Comparison of ENCODE assay signal across 8 cellular contexts in the genomic region with DNA sequence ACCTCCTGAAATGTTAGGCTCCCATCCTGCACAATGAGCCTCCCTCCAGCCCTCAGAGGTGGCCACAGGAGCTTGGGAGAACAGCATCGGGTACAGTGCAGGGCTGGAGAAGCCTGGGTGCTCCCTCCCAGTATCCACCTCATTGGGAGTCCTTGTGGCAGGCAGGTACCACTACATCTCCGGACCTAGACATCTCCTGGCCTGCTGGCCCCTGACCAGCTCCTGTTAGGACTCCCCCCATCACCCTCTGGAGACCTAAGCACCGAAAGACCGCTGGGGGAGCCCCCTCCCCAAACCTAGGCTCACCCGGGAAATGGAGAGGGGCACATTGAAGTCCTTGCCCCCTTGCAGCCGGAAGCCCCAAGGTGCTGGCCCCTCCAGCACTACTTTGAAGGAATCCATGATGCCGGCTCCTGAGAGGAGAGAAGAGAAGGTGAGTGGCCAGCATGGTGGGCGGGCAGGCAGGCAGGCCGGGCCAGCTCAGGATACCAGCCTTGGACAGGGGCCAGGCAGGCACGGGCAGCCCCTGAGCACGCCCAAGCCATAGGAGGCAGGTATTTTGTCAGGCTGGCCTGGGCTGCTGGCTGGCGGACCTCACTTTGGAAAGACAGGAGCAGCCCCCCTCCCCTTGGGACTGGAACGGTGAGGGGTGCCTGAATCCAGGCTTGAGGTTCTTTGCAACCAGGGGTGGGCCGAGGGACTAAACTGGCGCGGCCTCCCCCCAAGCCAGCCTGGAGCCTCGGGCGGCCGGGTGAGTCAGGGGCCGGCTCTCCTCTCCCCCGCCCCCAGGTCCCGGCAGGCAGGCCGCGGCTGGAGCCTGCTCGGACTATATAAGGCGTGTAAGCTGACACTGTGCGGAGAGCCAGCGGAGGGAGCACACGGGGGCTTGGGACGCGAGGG. TPM values are rescaled to one million over a fixed set of nuclear protein-coding genes. Genes with fewer than 3 reads are reported as not detected.
DNase-seq lines count a peak whose midpoint lies in the region; ATAC-seq and TF ChIP-seq lines count a peak whose summit lies in the region.

No MANE protein-coding gene starts in this region.

- DNase-seq in NCI-H748 (lab: John Stamatoyannopoulos, UW; ENCODE audit: unreplicated experiment), result peak; percentile 92
- DNase-seq in NCI-H748 treated with DMSO at 0.1 percent for 48 hours (lab: John Stamatoyannopoulos, UW), result no peak
- no peak for DNase-seq in MM.1S
- DNase-seq in fibroblast of villous mesenchyme (ENCODE audit: low read depth), result peak; percentile 95

- no peak for ATAC-seq in HG03520 (IDR thresholded peaks at IDR 0.05; ENCODE audit: unreplicated experiment)
- ATAC-seq in HG02642 (IDR thresholded peaks at IDR 0.05; ENCODE audit: poor library complexity, unreplicated experiment), result no peak

- H3K36me3 ChIP-seq in MM.1S (replicated peaks; ENCODE audit: insufficient read depth, low read length) (no peaks in the 10 kb centered on the region), neutrophil (peaks cover 51% of the 10 kb centered on the region)

- H3K9me3 ChIP-seq in MM.1S (replicated peaks; ENCODE audit: insufficient read depth, low read length), result no peaks in the 10 kb centered on the region
- H3K9me3 ChIP-seq in neutrophil, result no peaks in the 10 kb centered on the region

- TF ChIP-seq CTCF in MM.1S (IDR thresholded peaks at IDR 0.05; ENCODE audit: low read length) (peak; percentile 22; the same call in 1 of the 2 replicates), WI38 (IDR thresholded peaks at IDR 0.05; ENCODE audit: low read depth, low read length) (peak; percentile 42), fibroblast of villous mesenchyme (IDR thresholded peaks at IDR 0.05; ENCODE audit: insufficient read depth, low read depth, low read length) (peak; percentile 39), neutrophil (IDR thresholded peaks at IDR 0.05) (peak; percentile 43)

- no peak overlapping the region for H3K4me3 ChIP-seq in MM.1S (ENCODE audit: low read length)
- H3K4me3 ChIP-seq in WI38 (ENCODE audit: low read depth, low read length), result peak overlapping the region; percentile 88
- peak overlapping the region; percentile 90 for H3K4me3 ChIP-seq in fibroblast of villous mesenchyme (ENCODE audit: low read depth, low read length)
- peak overlapping the region; percentile 90 to 99 for H3K4me3 ChIP-seq in neutrophil (ENCODE audit: low read depth in 1 of 2, low read length in 1 of 2)

- H3K9me2 ChIP-seq in MM.1S (replicated peaks; ENCODE audit: insufficient read depth, low read length), result no peaks in the 10 kb centered on the region

- H3K27me3 ChIP-seq in MM.1S (replicated peaks; ENCODE audit: insufficient read depth, low read length), result peaks cover 21% of the 10 kb centered on the region
- no peaks in the 10 kb centered on the region for H3K27me3 ChIP-seq in neutrophil

- H3K27ac ChIP-seq in MM.1S (ENCODE audit: low read length) (no peak overlapping the region), neutrophil (peak overlapping the region; percentile 99)

- no peaks in the 10 kb centered on the region for H3F3A ChIP-seq in MM.1S (ENCODE audit: insufficient read depth, low read length)

- peak overlapping the region; percentile 27; the same call in 1 of the 2 replicates for H3K4me2 ChIP-seq in MM.1S (ENCODE audit: low read depth, low read length)

- H2AFZ ChIP-seq in MM.1S (ENCODE audit: low read length), result no peak overlapping the region

- no peaks in the 10 kb centered on the region; the same call in 1 of the 2 replicates for H4K20me1 ChIP-seq in MM.1S (ENCODE audit: insufficient read depth, low read length)

- no peaks in the 10 kb centered on the region for H3K79me2 ChIP-seq in MM.1S (ENCODE audit: low read length)

- no peak overlapping the region for H3K9ac ChIP-seq in MM.1S (ENCODE audit: low read length)

- H3K4me1 ChIP-seq in MM.1S (ENCODE audit: low read length) (peaks cover 6% of the 10 kb centered on the region), neutrophil (ENCODE audit: control insufficient read depth in 1 of 2, insufficient read depth in 1 of 2, low read depth in 1 of 2, low read length in 1 of 2) (peaks cover 76 to 94% of the 10 kb centered on the region in 2 experiments)

RNA-seq across cellular contexts. Expression of a gene that starts 1.0 kb away (rescaled TPM):
- total RNA-seq in fibroblast of villous mesenchyme, result 283 and 383 TPM in 2 replicates

RNA-seq across cellular contexts. Expression of a gene that starts 13.3 kb away (rescaled TPM):
- total RNA-seq in fibroblast of villous mesenchyme, result 2.6 TPM in 2 replicates

RNA-seq across cellular contexts. Expression of a gene that starts 20.4 kb away (rescaled TPM):
- 56.0 and 56.1 TPM in 2 replicates for total RNA-seq in fibroblast of villous mesenchyme

RNA-seq across cellular contexts. Expression of a gene that starts 22.9 kb away (rescaled TPM):
- total RNA-seq in fibroblast of villous mesenchyme, result 201 and 214 TPM in 2 replicates

RNA-seq across cellular contexts. Expression of a gene that starts 49.7 kb away (rescaled TPM):
- 4.5 and 4.7 TPM in 2 replicates for total RNA-seq in fibroblast of villous mesenchyme

Comparison
In these comparisons a context has a peak if more than half of its experiments do, and no peak if none do; other contexts are left out.
1. DNase-seq: peak in NCI-H748 (single experiment) and fibroblast of villous mesenchyme (single experiment); none in NCI-H748 treated with DMSO at 0.1 percent for 48 hours (single experiment) and MM.1S (single experiment).
2. Peak in every context shown above with its lines, with median percentiles within 50 percentile points of each other: CTCF ChIP-seq.